Comparison of ENCODE assay signal across 9 cellular contexts in genomic region chr19:48962849-48963165, GRCh38. TPM values are rescaled to one million over a fixed set of nuclear protein-coding genes. Genes with fewer than 3 reads are reported as not detected.
A peak's percentile ranks its signal among the peaks of the same experiment; 100 is the strongest.
DNase-seq lines count a peak whose midpoint lies in the region; ATAC-seq and TF ChIP-seq lines count a peak whose summit lies in the region.
"Had no signal": no experiment of that assay in that cellular context is flagged by ENCODE, and none has a peak within 500 bp of the region (broad histone marks: within the 10 kb centered on the region; RNA-seq: fewer than 3 reads in every experiment).

No MANE protein-coding gene starts in this region.

- no peak for TF ChIP-seq EP300 in transverse colon (IDR thresholded peaks at IDR 0.05; ENCODE audit: low read depth)

- 34% methylated on average over 7 of the region's 7 CpGs; no CpG with 5 or more reads in 1 of the 2 donors for WGBS in transverse colon (ENCODE audit: low coverage in 1 of 2), 2 donors
- WGBS in aorta, 2 donors = 63 to 68% methylated on average over 4 to 7 of the region's 7 CpGs

- CTCF ChIA-PET in activated naive CD4-positive, alpha-beta T cell treated with anti-CD3 and anti-CD28 coated beads, Interleukin-2, amount 10 ng/mL, durations not matched to agents 7 days and 5 days (lab: Charles Lee) = no interaction called here

- H3K36me3 ChIP-seq in adipocyte (ENCODE audit: control insufficient read depth, insufficient read depth, low read length, severe bottlenecking) = peaks cover 22% of the 10 kb centered on the region
- H3K36me3 ChIP-seq in transverse colon = peaks cover 0 to 10% (median 3%) of the 10 kb centered on the region in 4 donors
- no peaks in the 10 kb centered on the region for H3K36me3 ChIP-seq in aorta (ENCODE audit: control insufficient read depth in 1 of 2, insufficient read depth in 2 of 2, low read length in 1 of 2)

- peak overlapping the region; percentile 23 for H3K4me3 Mint-ChIP-seq in activated naive CD4-positive, alpha-beta T cell treated with anti-CD3 and anti-CD28 coated beads, Interleukin-2, amount 10 ng/mL, durations not matched to agents 7 days and 5 days
- H3K4me3 Mint-ChIP-seq in mesothelial cell of epicardium = no peak overlapping the region

- no peak for DNase-seq in activated naive CD4-positive, alpha-beta T cell treated with anti-CD3 and anti-CD28 coated beads, Interleukin-2, amount 10 ng/mL, durations not matched to agents 7 days and 5 days
- no peak for DNase-seq in activated naive CD4-positive, alpha-beta T cell treated with anti-CD3 and anti-CD28 coated beads, Interleukin-2, amount 50 U/mL, for 16 hours
- DNase-seq in adipocyte (ENCODE audit: low read depth) = no peak
- DNase-seq in mesothelial cell of epicardium (ENCODE audit: low spot score in 2 of 2, unreplicated experiment in 2 of 2) = no peak
- DNase-seq in transverse colon = no peak
- DNase-seq in aorta = no peak
- DNase-seq in islet precursor cell = no peak

- no peaks in the 10 kb centered on the region for H3K27me3 Mint-ChIP-seq in activated naive CD4-positive, alpha-beta T cell treated with anti-CD3 and anti-CD28 coated beads, Interleukin-2, amount 10 ng/mL, durations not matched to agents 7 days and 5 days
- H3K27me3 Mint-ChIP-seq in mesothelial cell of epicardium (ENCODE audit: low read depth) = no peaks in the 10 kb centered on the region

- H3K9me3 Mint-ChIP-seq in activated naive CD4-positive, alpha-beta T cell treated with anti-CD3 and anti-CD28 coated beads, Interleukin-2, amount 10 ng/mL, durations not matched to agents 7 days and 5 days = no peaks in the 10 kb centered on the region
- H3K9me3 Mint-ChIP-seq in mesothelial cell of epicardium = no peaks in the 10 kb centered on the region

- H3K27ac Mint-ChIP-seq in activated naive CD4-positive, alpha-beta T cell treated with anti-CD3 and anti-CD28 coated beads, Interleukin-2, amount 10 ng/mL, durations not matched to agents 7 days and 5 days = peak overlapping the region; percentile 99
- peak overlapping the region; percentile 100 for H3K27ac Mint-ChIP-seq in mesothelial cell of epicardium

- H3K9me3 ChIP-seq in adipocyte (ENCODE audit: control insufficient read depth, low read length) (no peaks in the 10 kb centered on the region), transverse colon (no peaks in the 10 kb centered on the region), aorta (ENCODE audit: control insufficient read depth, low read length) (no peaks in the 10 kb centered on the region)

- peaks cover 45% of the 10 kb centered on the region for H3K36me3 Mint-ChIP-seq in activated naive CD4-positive, alpha-beta T cell treated with anti-CD3 and anti-CD28 coated beads, Interleukin-2, amount 10 ng/mL, durations not matched to agents 7 days and 5 days
- peaks cover 17% of the 10 kb centered on the region for H3K36me3 Mint-ChIP-seq in mesothelial cell of epicardium

- ATAC-seq in aorta (ENCODE audit: low FRiP score) (no peak), HG02970 (IDR thresholded peaks at IDR 0.05; ENCODE audit: low FRiP score, unreplicated experiment) (no peak)

- intact Hi-C loops in transverse colon (cut with DNase I; ENCODE audit: low total_unique reads) (loop anchor here (10.0 kb wide), 2 partner anchors 58 to 88 kb away; partner anchors contain the start of genes NUCB1 and PPP1R15A), aorta (cut with DNase I) (loop anchor here (5.0 to 10.0 kb wide), 2 partner anchors 36 to 88 kb away; partner anchors contain the start of gene PPP1R15A (in 1 of the 2))

- H3K27me3 ChIP-seq in adipocyte (replicated peaks; ENCODE audit: control insufficient read depth, insufficient read depth, low read length) (no peaks in the 10 kb centered on the region), transverse colon (no peaks in the 10 kb centered on the region), aorta (ENCODE audit: control insufficient read depth in 1 of 2, insufficient read depth in 2 of 2, low read length in 1 of 2) (peaks cover 0 to 2% of the 10 kb centered on the region in 2 donors)

- no peak for TF ChIP-seq POLR2A in transverse colon (IDR thresholded peaks at IDR 0.05)

- peaks cover 85% of the 10 kb centered on the region for H3K4me1 Mint-ChIP-seq in activated naive CD4-positive, alpha-beta T cell treated with anti-CD3 and anti-CD28 coated beads, Interleukin-2, amount 10 ng/mL, durations not matched to agents 7 days and 5 days
- peaks cover 43% of the 10 kb centered on the region for H3K4me1 Mint-ChIP-seq in mesothelial cell of epicardium

- no peak for TF ChIP-seq CTCF in mesothelial cell of epicardium (IDR thresholded peaks at IDR 0.05; ENCODE audit: unreplicated experiment)
- no peak for TF ChIP-seq CTCF in transverse colon (IDR thresholded peaks at IDR 0.05)

- in situ Hi-C loops in transverse colon (cut with MboI; ENCODE audit: low pct_ligation_motif_present in 1 of 4, low pct_unique_long_range_greater_than_20kb in 1 of 4, low sequenced_read_pairs in 3 of 4) = loop anchor here in 1 of 4 donors (25.0 kb wide), 1 partner anchor 101 kb away; the partner anchor contains the start of genes PLEKHA4 and PPP1R15A

- H3K4me3 ChIP-seq in adipocyte (ENCODE audit: low read length) = no peak overlapping the region
- peak overlapping the region in 1 of 4 donors; percentile 99 for H3K4me3 ChIP-seq in transverse colon
- H3K4me3 ChIP-seq in aorta (ENCODE audit: low read length in 2 of 2) = no peak overlapping the region

- H3K4me1 ChIP-seq in adipocyte (ENCODE audit: control insufficient read depth, insufficient read depth, low read length) (peaks cover 37% of the 10 kb centered on the region), transverse colon (peaks cover 37 to 72% (median 63%) of the 10 kb centered on the region in 4 donors), aorta (ENCODE audit: control insufficient read depth in 1 of 2, insufficient read depth in 2 of 2, low read length in 2 of 2) (no peaks in the 10 kb centered on the region)

- H3K27ac ChIP-seq in transverse colon (peak overlapping the region; percentile 94 to 97 (median 96)), aorta (ENCODE audit: low read depth in 1 of 2, low read length in 2 of 2) (peak overlapping the region in 1 of 2 donors; percentile 61)

- H3K9ac ChIP-seq in adipocyte (ENCODE audit: low read length) = peak overlapping the region; percentile 37

RNA-seq across cellular contexts. Expression of gene FTL, which starts 2.3 kb away (rescaled TPM):
- total RNA-seq in mesothelial cell of epicardium (1,022 to 1,078 TPM (median 1,064 TPM) in 3 replicates), transverse colon (1,000 to 10,000 TPM; 3,057 to 3,935 (median 3,837) TPM), aorta (1,000 to 10,000 TPM; 3,184 to 3,823 TPM)
- polyA plus RNA-seq in aorta = over 10,000 TPM in 1 of 2 donors, 1,000 to 10,000 TPM in 1; 6,798 to 17,889 TPM

RNA-seq across cellular contexts. Expression of gene BAX, which starts 8.1 kb away (rescaled TPM):
- total RNA-seq in mesothelial cell of epicardium (119 to 129 TPM (median 119 TPM) in 3 replicates), transverse colon (100 to 1,000 TPM in 2 of 4 donors, 10 to 100 TPM in 2; 74.5 to 152 (median 112) TPM), aorta (10 to 100 TPM; 69.6 to 79.9 TPM)
- 10 to 100 TPM; 81.4 to 83.9 TPM for polyA plus RNA-seq in aorta

RNA-seq across cellular contexts. Expression of gene DHDH, which starts 29.3 kb away (rescaled TPM):
- total RNA-seq in mesothelial cell of epicardium (2.3 to 3.5 TPM (median 3.2 TPM) in 3 replicates), transverse colon (1 to 10 TPM in 2 of 4 donors, not detected in 2; 3.4 to 4.9 TPM), aorta (under 1 TPM in 1 of 2 donors, not detected in 1; 0.84 TPM)
- 1 to 10 TPM in 1 of 2 donors, not detected in 1; 1.3 TPM for polyA plus RNA-seq in aorta
- total RNA-seq: NCI-H460 had no signal

RNA-seq across cellular contexts. Expression of gene GYS1, which starts 30.3 kb away (rescaled TPM):
- total RNA-seq in mesothelial cell of epicardium = 53.6 to 60.5 TPM (median 58.8 TPM) in 3 replicates
- 100 to 1,000 TPM in 1 of 4 donors, 10 to 100 TPM in 3; 31.8 to 107 (median 40.9) TPM for total RNA-seq in transverse colon
- total RNA-seq in aorta = 10 to 100 TPM; 47.5 to 61.9 TPM
- polyA plus RNA-seq in aorta = 10 to 100 TPM; 21.5 to 31.7 TPM

RNA-seq across cellular contexts. Expression of gene RUVBL2, which starts 30.9 kb away (rescaled TPM):
- 62.2 to 67.5 TPM (median 64.2 TPM) in 3 replicates for total RNA-seq in mesothelial cell of epicardium
- 10 to 100 TPM; 48.6 to 66.9 (median 59.4) TPM for total RNA-seq in transverse colon
- total RNA-seq in aorta = 10 to 100 TPM; 28.9 to 42.1 TPM
- 10 to 100 TPM; 34.6 to 62.2 TPM for polyA plus RNA-seq in aorta
